ENCODE assay signal across 1 cellular context in the genomic region with DNA sequence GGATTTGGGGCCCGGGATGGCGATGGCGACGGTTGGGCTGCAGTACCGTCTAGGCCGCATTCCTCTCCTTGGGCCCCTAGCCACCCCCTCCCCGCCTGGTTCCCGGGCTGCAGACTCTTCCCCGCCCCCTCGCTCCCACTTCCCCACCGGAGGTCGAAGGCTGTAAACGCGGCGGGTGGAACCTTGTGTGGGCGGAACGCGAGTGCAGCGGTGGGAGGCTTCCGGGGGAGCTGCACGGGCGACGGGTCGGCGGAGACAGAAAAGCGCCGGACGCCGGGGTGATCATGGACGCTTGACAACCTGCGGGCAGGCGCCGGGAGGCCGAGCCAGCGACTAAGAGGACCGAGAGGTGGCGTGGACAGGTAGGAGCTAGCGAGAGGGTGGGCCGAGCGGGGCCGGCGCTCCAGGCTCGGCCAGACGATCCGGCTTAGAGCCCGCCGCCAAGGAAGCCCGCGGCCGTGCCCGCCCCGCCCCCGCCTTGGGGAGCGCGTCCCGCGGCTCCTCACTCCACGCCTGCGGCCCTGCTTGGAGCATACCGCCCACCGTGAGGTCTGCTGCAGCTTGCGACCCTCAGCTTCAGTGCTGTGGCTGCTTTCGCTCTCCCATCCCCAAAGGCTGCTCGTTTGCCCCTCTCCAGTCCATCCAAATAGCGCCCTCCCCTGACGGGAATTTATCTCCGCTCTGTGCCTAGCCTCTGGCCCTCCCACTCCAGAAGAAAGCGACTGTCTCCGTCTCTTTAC.
TF ChIP-seq lines count a peak whose summit lies in the region.

A gene (plus strand): TSS at position 269 of the 740 bp plus-strand sequence. CDS start 2,126 bp downstream, outside the sequence.

TF ChIP-seq in HepG2, 621 proteins besides CTCF, POLR2A, EP300 and RAD21 (continued from another document and continues in another):
- TF ChIP-seq, protein P1, sequence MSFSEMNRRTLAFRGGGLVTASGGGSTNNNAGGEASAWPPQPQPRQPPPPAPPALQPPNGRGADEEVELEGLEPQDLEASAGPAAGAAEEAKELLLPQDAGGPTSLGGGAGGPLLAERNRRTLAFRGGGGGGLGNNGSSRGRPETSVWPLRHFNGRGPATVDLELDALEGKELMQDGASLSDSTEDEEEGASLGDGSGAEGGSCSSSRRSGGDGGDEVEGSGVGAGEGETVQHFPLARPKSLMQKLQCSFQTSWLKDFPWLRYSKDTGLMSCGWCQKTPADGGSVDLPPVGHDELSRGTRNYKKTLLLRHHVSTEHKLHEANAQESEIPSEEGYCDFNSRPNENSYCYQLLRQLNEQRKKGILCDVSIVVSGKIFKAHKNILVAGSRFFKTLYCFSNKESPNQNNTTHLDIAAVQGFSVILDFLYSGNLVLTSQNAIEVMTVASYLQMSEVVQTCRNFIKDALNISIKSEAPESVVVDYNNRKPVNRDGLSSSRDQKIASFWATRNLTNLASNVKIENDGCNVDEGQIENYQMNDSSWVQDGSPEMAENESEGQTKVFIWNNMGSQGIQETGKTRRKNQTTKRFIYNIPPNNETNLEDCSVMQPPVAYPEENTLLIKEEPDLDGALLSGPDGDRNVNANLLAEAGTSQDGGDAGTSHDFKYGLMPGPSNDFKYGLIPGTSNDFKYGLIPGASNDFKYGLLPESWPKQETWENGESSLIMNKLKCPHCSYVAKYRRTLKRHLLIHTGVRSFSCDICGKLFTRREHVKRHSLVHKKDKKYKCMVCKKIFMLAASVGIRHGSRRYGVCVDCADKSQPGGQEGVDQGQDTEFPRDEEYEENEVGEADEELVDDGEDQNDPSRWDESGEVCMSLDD (CRISPR knock-in tag; IDR thresholded peaks at IDR 0.05; ENCODE audit: borderline replicate concordance) = peak; percentile 89; the same call in 1 of the 2 replicates
- TF ChIP-seq, protein P2, sequence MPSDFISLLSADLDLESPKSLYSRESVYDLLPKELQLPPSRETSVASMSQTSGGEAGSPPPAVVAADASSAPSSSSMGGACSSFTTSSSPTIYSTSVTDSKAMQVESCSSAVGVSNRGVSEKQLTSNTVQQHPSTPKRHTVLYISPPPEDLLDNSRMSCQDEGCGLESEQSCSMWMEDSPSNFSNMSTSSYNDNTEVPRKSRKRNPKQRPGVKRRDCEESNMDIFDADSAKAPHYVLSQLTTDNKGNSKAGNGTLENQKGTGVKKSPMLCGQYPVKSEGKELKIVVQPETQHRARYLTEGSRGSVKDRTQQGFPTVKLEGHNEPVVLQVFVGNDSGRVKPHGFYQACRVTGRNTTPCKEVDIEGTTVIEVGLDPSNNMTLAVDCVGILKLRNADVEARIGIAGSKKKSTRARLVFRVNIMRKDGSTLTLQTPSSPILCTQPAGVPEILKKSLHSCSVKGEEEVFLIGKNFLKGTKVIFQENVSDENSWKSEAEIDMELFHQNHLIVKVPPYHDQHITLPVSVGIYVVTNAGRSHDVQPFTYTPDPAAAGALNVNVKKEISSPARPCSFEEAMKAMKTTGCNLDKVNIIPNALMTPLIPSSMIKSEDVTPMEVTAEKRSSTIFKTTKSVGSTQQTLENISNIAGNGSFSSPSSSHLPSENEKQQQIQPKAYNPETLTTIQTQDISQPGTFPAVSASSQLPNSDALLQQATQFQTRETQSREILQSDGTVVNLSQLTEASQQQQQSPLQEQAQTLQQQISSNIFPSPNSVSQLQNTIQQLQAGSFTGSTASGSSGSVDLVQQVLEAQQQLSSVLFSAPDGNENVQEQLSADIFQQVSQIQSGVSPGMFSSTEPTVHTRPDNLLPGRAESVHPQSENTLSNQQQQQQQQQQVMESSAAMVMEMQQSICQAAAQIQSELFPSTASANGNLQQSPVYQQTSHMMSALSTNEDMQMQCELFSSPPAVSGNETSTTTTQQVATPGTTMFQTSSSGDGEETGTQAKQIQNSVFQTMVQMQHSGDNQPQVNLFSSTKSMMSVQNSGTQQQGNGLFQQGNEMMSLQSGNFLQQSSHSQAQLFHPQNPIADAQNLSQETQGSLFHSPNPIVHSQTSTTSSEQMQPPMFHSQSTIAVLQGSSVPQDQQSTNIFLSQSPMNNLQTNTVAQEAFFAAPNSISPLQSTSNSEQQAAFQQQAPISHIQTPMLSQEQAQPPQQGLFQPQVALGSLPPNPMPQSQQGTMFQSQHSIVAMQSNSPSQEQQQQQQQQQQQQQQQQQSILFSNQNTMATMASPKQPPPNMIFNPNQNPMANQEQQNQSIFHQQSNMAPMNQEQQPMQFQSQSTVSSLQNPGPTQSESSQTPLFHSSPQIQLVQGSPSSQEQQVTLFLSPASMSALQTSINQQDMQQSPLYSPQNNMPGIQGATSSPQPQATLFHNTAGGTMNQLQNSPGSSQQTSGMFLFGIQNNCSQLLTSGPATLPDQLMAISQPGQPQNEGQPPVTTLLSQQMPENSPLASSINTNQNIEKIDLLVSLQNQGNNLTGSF (CRISPR knock-in tag; IDR thresholded peaks at IDR 0.05) = peak; percentile 72
- TF ChIP-seq MEF2D (CRISPR knock-in tag; IDR thresholded peaks at IDR 0.05) = peak; percentile 88
- peak; percentile 82; the same call in 1 of the 2 replicates for TF ChIP-seq GZF1 (CRISPR knock-in tag; IDR thresholded peaks at IDR 0.05)
- TF ChIP-seq ZNF678 (CRISPR knock-in tag; IDR thresholded peaks at IDR 0.05) = peak; percentile 97
- peak; percentile 95 for TF ChIP-seq ZBTB38 (CRISPR knock-in tag; IDR thresholded peaks at IDR 0.05)
- peak; percentile 81 for TF ChIP-seq WIZ (CRISPR knock-in tag; IDR thresholded peaks at IDR 0.05)
- no peak; the same call in 1 of the 2 replicates for TF ChIP-seq TP53 (CRISPR knock-in tag; conservative IDR thresholded peaks at IDR 0.05)
- TF ChIP-seq ZNF549 (CRISPR knock-in tag; IDR thresholded peaks at IDR 0.05) = no peak
- peak; percentile 92 for TF ChIP-seq HMG20B (CRISPR knock-in tag; conservative IDR thresholded peaks at IDR 0.05)
- no peak for TF ChIP-seq TCF7L2 (IDR thresholded peaks at IDR 0.05; ENCODE audit: low read depth, low read length)
- TF ChIP-seq, protein P3, sequence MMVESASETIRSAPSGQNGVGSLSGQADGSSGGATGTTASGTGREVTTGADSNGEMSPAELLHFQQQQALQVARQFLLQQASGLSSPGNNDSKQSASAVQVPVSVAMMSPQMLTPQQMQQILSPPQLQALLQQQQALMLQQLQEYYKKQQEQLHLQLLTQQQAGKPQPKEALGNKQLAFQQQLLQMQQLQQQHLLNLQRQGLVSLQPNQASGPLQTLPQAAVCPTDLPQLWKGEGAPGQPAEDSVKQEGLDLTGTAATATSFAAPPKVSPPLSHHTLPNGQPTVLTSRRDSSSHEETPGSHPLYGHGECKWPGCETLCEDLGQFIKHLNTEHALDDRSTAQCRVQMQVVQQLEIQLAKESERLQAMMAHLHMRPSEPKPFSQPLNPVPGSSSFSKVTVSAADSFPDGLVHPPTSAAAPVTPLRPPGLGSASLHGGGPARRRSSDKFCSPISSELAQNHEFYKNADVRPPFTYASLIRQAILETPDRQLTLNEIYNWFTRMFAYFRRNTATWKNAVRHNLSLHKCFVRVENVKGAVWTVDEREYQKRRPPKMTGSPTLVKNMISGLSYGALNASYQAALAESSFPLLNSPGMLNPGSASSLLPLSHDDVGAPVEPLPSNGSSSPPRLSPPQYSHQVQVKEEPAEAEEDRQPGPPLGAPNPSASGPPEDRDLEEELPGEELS (CRISPR knock-in tag; IDR thresholded peaks at IDR 0.05) = peak; percentile 81
- TF ChIP-seq CCAR2 (optimal IDR thresholded peaks at IDR 0.05; ENCODE audit: low read depth, low read length) = peak; percentile 95
- no peak; the same call in 1 of the 2 replicates for TF ChIP-seq GLI4 (CRISPR knock-in tag; IDR thresholded peaks at IDR 0.05; ENCODE audit: borderline replicate concordance)
- TF ChIP-seq ZNF180 (CRISPR knock-in tag; IDR thresholded peaks at IDR 0.05; ENCODE audit: borderline replicate concordance, low read depth) = no peak
- TF ChIP-seq TAF1 (CRISPR knock-in tag; IDR thresholded peaks at IDR 0.05) = peak; percentile 95
- TF ChIP-seq ZNF577 (CRISPR knock-in tag; IDR thresholded peaks at IDR 0.05; ENCODE audit: borderline replicate concordance, low read depth) = 0 out of 2 replicates have a peak, but pooled peaks have one; percentile 41
- TF ChIP-seq ZNF335 (CRISPR knock-in tag; IDR thresholded peaks at IDR 0.05) = peak; percentile 92
- TF ChIP-seq, protein P4, sequence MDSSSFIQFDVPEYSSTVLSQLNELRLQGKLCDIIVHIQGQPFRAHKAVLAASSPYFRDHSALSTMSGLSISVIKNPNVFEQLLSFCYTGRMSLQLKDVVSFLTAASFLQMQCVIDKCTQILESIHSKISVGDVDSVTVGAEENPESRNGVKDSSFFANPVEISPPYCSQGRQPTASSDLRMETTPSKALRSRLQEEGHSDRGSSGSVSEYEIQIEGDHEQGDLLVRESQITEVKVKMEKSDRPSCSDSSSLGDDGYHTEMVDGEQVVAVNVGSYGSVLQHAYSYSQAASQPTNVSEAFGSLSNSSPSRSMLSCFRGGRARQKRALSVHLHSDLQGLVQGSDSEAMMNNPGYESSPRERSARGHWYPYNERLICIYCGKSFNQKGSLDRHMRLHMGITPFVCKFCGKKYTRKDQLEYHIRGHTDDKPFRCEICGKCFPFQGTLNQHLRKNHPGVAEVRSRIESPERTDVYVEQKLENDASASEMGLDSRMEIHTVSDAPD (CRISPR knock-in tag; IDR thresholded peaks at IDR 0.05) = peak; percentile 89
- peak; percentile 70 for TF ChIP-seq FOSL2 (CRISPR knock-in tag; IDR thresholded peaks at IDR 0.05)
- TF ChIP-seq, protein P5, sequence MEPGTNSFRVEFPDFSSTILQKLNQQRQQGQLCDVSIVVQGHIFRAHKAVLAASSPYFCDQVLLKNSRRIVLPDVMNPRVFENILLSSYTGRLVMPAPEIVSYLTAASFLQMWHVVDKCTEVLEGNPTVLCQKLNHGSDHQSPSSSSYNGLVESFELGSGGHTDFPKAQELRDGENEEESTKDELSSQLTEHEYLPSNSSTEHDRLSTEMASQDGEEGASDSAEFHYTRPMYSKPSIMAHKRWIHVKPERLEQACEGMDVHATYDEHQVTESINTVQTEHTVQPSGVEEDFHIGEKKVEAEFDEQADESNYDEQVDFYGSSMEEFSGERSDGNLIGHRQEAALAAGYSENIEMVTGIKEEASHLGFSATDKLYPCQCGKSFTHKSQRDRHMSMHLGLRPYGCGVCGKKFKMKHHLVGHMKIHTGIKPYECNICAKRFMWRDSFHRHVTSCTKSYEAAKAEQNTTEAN (CRISPR knock-in tag; conservative IDR thresholded peaks at IDR 0.05) = peak; percentile 73; the same call in 1 of the 2 replicates
- TF ChIP-seq ZNF547 (CRISPR knock-in tag; IDR thresholded peaks at IDR 0.05) = peak; percentile 98
- TF ChIP-seq TOPORS (CRISPR knock-in tag; IDR thresholded peaks at IDR 0.05) = peak; percentile 99
- TF ChIP-seq, protein P6, sequence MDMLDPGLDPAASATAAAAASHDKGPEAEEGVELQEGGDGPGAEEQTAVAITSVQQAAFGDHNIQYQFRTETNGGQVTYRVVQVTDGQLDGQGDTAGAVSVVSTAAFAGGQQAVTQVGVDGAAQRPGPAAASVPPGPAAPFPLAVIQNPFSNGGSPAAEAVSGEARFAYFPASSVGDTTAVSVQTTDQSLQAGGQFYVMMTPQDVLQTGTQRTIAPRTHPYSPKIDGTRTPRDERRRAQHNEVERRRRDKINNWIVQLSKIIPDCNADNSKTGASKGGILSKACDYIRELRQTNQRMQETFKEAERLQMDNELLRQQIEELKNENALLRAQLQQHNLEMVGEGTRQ (IDR thresholded peaks at IDR 0.05; ENCODE audit: low read depth, low read length) = no peak
- TF ChIP-seq, protein P6 (CRISPR knock-in tag; IDR thresholded peaks at IDR 0.05; ENCODE audit: borderline replicate concordance) = peak; percentile 59; the same call in 1 of the 2 replicates
- no peak for TF ChIP-seq NCOA5 (CRISPR knock-in tag; IDR thresholded peaks at IDR 0.05)
- peak; percentile 95 for TF ChIP-seq TMF1 (CRISPR knock-in tag; IDR thresholded peaks at IDR 0.05; ENCODE audit: low read depth)
- peak; percentile 77; the same call in 1 of the 2 replicates for TF ChIP-seq MTA3 (CRISPR knock-in tag; IDR thresholded peaks at IDR 0.05)
- TF ChIP-seq, protein P7, sequence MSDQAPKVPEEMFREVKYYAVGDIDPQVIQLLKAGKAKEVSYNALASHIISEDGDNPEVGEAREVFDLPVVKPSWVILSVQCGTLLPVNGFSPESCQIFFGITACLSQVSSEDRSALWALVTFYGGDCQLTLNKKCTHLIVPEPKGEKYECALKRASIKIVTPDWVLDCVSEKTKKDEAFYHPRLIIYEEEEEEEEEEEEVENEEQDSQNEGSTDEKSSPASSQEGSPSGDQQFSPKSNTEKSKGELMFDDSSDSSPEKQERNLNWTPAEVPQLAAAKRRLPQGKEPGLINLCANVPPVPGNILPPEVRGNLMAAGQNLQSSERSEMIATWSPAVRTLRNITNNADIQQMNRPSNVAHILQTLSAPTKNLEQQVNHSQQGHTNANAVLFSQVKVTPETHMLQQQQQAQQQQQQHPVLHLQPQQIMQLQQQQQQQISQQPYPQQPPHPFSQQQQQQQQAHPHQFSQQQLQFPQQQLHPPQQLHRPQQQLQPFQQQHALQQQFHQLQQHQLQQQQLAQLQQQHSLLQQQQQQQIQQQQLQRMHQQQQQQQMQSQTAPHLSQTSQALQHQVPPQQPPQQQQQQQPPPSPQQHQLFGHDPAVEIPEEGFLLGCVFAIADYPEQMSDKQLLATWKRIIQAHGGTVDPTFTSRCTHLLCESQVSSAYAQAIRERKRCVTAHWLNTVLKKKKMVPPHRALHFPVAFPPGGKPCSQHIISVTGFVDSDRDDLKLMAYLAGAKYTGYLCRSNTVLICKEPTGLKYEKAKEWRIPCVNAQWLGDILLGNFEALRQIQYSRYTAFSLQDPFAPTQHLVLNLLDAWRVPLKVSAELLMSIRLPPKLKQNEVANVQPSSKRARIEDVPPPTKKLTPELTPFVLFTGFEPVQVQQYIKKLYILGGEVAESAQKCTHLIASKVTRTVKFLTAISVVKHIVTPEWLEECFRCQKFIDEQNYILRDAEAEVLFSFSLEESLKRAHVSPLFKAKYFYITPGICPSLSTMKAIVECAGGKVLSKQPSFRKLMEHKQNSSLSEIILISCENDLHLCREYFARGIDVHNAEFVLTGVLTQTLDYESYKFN (CRISPR knock-in tag; conservative IDR thresholded peaks at IDR 0.05) = peak; percentile 73
- TF ChIP-seq, protein P8, sequence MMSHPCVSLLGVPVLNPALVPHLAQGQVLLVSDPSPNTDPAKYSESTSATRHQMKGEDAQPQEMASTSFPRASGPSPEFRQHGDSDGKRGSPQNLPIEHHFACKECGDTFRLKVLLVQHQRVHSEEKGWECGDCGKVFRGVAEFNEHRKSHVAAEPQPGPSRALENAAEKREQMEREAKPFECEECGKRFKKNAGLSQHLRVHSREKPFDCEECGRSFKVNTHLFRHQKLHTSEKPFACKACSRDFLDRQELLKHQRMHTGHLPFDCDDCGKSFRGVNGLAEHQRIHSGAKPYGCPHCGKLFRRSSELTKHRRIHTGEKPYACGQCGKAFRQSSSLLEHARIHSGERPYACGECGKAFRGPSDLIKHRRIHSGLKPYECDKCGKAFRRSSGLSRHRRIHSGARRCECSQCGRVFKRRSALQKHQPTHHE (CRISPR knock-in tag; IDR thresholded peaks at IDR 0.05; ENCODE audit: borderline replicate concordance) = peak; percentile 95; the same call in 1 of the 2 replicates
